In genomic region chr6:97068211-97068610, GRCh38 we compare ENCODE assay signal across 8 cellular contexts.
A peak's percentile ranks its signal among the peaks of the same experiment; 100 is the strongest.
DNase-seq lines count a peak whose midpoint lies in the region; ATAC-seq, FAIRE-seq and TF ChIP-seq lines count a peak whose summit lies in the region.

No MANE protein-coding gene starts in this region.

- H3K4me1 ChIP-seq in DOHH2 (ENCODE audit: control insufficient read depth, low read length) (no peaks in the 10 kb centered on the region), astrocyte (ENCODE audit: insufficient read depth, low read length) (no peaks in the 10 kb centered on the region)

- no peak overlapping the region for H3K4me3 Mint-ChIP-seq in astrocyte (ENCODE audit: unreplicated experiment)

- no peak overlapping the region for H3K27ac Mint-ChIP-seq in astrocyte (ENCODE audit: unreplicated experiment)

- H2AFZ ChIP-seq in astrocyte (ENCODE audit: low read depth, low read length), result no peak overlapping the region

- peaks cover 13% of the 10 kb centered on the region for H3K27me3 ChIP-seq in DOHH2 (ENCODE audit: control insufficient read depth, low read length)
- H3K27me3 ChIP-seq in astrocyte (ENCODE audit: insufficient read depth, low read length), result peaks cover 4% of the 10 kb centered on the region

- H3K4me3 ChIP-seq in DOHH2 (ENCODE audit: low read length) (no peak overlapping the region), LNCaP clone FGC (ENCODE audit: low read depth, low read length) (no peak overlapping the region), astrocyte (ENCODE audit: insufficient read depth, low read depth, low read length) (no peak overlapping the region)

- no peak for FAIRE-seq in astrocyte (lab: Jason Lieb, UNC)

- DNase-seq in LNCaP clone FGC (ENCODE audit: low read depth) (no peak), astrocyte (ENCODE audit: low read depth) (peak; percentile 12), myocyte (ENCODE audit: low read depth) (peak; percentile 20), NCI-H1417 treated with DMSO at 0.1 percent for 48 hours (lab: John Stamatoyannopoulos, UW) (no peak)
- no peak for DNase-seq in activated effector memory CD4-positive, alpha-beta T cell treated with Interleukin-2 at 50 U/mL for 16 hours

- H3K9me3 Mint-ChIP-seq in astrocyte (ENCODE audit: unreplicated experiment), result no peaks in the 10 kb centered on the region

- no peaks in the 10 kb centered on the region for H3K9me2 ChIP-seq in DOHH2 (replicated peaks; ENCODE audit: control insufficient read depth, low read length)

- H3K9me3 ChIP-seq in DOHH2 (ENCODE audit: control insufficient read depth, insufficient read depth, low read length) (no peaks in the 10 kb centered on the region), astrocyte (ENCODE audit: insufficient read depth, low read depth, low read length) (no peaks in the 10 kb centered on the region)

- no peaks in the 10 kb centered on the region for H3K36me3 Mint-ChIP-seq in astrocyte (ENCODE audit: low read depth, unreplicated experiment)

- H3K36me3 ChIP-seq in DOHH2 (ENCODE audit: control insufficient read depth, low read length) (no peaks in the 10 kb centered on the region), astrocyte (ENCODE audit: insufficient read depth, low read length) (no peaks in the 10 kb centered on the region)

- H4K20me1 ChIP-seq in DOHH2 (ENCODE audit: control insufficient read depth, insufficient read depth, low read depth, low read length) (no peaks in the 10 kb centered on the region), astrocyte (ENCODE audit: insufficient read depth, low read length) (no peaks in the 10 kb centered on the region)

- no peak overlapping the region for H3K9ac ChIP-seq in astrocyte (ENCODE audit: low read length)

- ATAC-seq in HG02973 (IDR thresholded peaks at IDR 0.05; ENCODE audit: unreplicated experiment) (no peak), HG03135 (IDR thresholded peaks at IDR 0.05; ENCODE audit: unreplicated experiment) (no peak)

- H3K27ac ChIP-seq in DOHH2 (ENCODE audit: low read depth, low read length), result no peak overlapping the region
- no peak overlapping the region for H3K27ac ChIP-seq in astrocyte (ENCODE audit: low read depth, low read length)

- no peaks in the 10 kb centered on the region for H3K79me2 ChIP-seq in DOHH2 (ENCODE audit: control insufficient read depth, low read length)
- H3K79me2 ChIP-seq in astrocyte (ENCODE audit: insufficient read depth, low read length), result no peaks in the 10 kb centered on the region

- TF ChIP-seq CTCF in DOHH2 (IDR thresholded peaks at IDR 0.05; ENCODE audit: low read depth, low read length, poor library complexity, severe bottlenecking) (peak; percentile 51), LNCaP clone FGC (IDR thresholded peaks at IDR 0.05; ENCODE audit: control insufficient read depth, extremely low read depth, insufficient read depth) (peak; percentile 60), astrocyte (IDR thresholded peaks at IDR 0.05; ENCODE audit: insufficient read depth, low read depth, low read length) (peak; percentile 42)

- no peak overlapping the region for H3K4me2 ChIP-seq in DOHH2 (ENCODE audit: low read length)
- H3K4me2 ChIP-seq in astrocyte (ENCODE audit: low read length), result no peak overlapping the region

- no peaks in the 10 kb centered on the region for H3F3A ChIP-seq in DOHH2 (ENCODE audit: control insufficient read depth, insufficient read depth)

- H3K4me1 Mint-ChIP-seq in astrocyte (ENCODE audit: low read depth, unreplicated experiment), result peaks cover 5% of the 10 kb centered on the region

- H3K27me3 Mint-ChIP-seq in astrocyte (ENCODE audit: low read depth, unreplicated experiment), result no peaks in the 10 kb centered on the region

Comparison
In these comparisons a context has a peak if more than half of its experiments do, and no peak if none do; other contexts are left out.
1. DNase-seq: peak in astrocyte (single experiment) and myocyte (single experiment); none in LNCaP clone FGC (single experiment), activated effector memory CD4-positive, alpha-beta T cell treated with Interleukin-2 at 50 U/mL for 16 hours (single experiment) and NCI-H1417 treated with DMSO at 0.1 percent for 48 hours (single experiment).
2. Peak in every context shown above with its lines, with median percentiles within 50 percentile points of each other: CTCF ChIP-seq.